In the genomic region with DNA sequence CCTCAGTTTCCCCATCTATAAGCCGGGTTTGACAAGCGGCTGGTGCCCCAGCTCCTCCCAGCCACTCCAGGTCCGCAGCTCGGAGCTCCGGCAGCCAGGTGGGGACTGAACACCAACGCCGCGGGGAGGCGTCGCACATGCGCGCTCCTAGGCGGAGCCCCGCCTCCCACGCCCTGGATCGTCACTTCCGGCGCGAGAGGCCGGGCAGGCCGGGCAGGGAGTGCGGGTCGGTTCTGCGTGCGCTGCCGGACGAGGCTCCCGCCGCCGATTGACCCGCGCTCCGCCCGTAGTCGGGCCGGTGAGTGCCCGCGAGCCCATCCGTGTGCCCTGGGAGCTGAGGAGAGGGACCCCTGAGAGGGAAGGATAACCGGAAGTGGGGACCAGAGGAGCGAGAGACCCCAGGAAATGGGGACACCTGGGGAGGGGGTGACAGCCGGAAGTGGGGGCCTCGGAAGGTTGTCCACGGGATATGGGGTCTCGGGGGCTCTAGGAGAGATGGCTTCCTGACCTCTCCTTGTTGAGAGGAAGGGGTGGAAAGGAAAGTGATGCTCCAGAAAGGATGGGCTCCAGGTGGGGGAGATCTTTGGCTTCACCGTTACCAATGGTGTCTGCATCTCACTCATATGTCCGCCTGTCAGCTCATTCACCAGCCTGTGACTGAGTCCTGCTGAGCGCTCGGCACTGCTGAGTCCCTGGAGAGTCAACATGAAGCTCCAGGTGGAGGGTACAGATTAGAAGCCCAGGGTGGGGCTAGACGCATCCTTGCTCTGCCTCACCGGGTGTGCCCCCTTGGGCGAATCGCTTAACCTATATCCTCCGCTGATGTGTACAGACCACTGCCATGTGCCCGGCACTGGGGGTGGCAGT, we compare ENCODE assay signal across 8 cellular contexts. TPM values are rescaled to one million over a fixed set of nuclear protein-coding genes. Genes with fewer than 3 reads are reported as not detected.
DNase-seq lines count a peak whose midpoint lies in the region; ATAC-seq lines count a peak whose summit lies in the region.

A gene with protein sequence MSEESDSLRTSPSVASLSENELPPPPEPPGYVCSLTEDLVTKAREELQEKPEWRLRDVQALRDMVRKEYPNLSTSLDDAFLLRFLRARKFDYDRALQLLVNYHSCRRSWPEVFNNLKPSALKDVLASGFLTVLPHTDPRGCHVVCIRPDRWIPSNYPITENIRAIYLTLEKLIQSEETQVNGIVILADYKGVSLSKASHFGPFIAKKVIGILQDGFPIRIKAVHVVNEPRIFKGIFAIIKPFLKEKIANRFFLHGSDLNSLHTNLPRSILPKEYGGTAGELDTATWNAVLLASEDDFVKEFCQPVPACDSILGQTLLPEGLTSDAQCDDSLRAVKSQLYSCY (plus strand): TSS at position 181 of the 867 bp plus-strand sequence. CDS start 4,126 bp downstream, outside the sequence.

- peak within 1 kb of the TSS; percentile 53 to 72 for H3K4me3 ChIP-seq in CD4-positive, alpha-beta memory T cell (ENCODE audit: low read length in 2 of 2)
- H3K4me3 ChIP-seq in ectodermal cell (ENCODE audit: insufficient read depth, low read depth, low read length), result peak within 1 kb of the TSS; percentile 72

- H3K27ac ChIP-seq in CD4-positive, alpha-beta memory T cell (ENCODE audit: low read depth, low read length), result peak within 1 kb of the TSS; percentile 95
- H3K27ac ChIP-seq in ectodermal cell (ENCODE audit: insufficient read depth, low read depth, low read length, poor library complexity, severe bottlenecking), result no peak within 1 kb of the TSS

- 2 to 3% methylated on average over 55 of the region's 55 CpGs for WGBS in ectodermal cell, 2 experiments

- peak; percentile 94 for ATAC-seq in GM19463 (IDR thresholded peaks at IDR 0.05; ENCODE audit: unreplicated experiment)
- ATAC-seq in activated CD8-positive, alpha-beta T cell treated with anti-CD3 and anti-CD28 coated beads, Interleukin-2, amount 10 ng/mL, durations not matched to agents 7 days and 5 days, result peak; percentile 100

- peaks cover 6% of the 10 kb centered on the region for H3K36me3 ChIP-seq in CD4-positive, alpha-beta memory T cell (ENCODE audit: insufficient read depth, low read length)
- H3K36me3 ChIP-seq in ectodermal cell (ENCODE audit: control insufficient read depth, insufficient read depth, low read length), result no peaks in the 10 kb centered on the region

- peaks cover 17% of the 10 kb centered on the region for H3K4me1 ChIP-seq in CD4-positive, alpha-beta memory T cell (ENCODE audit: insufficient read depth, low read length)
- peaks cover 6% of the 10 kb centered on the region for H3K4me1 ChIP-seq in ectodermal cell (ENCODE audit: control insufficient read depth, insufficient read depth, low read length)

- H3K9me3 Mint-ChIP-seq in CD4-positive, alpha-beta memory T cell, result no peaks in the 10 kb centered on the region
- H3K9me3 Mint-ChIP-seq in activated CD8-positive, alpha-beta T cell treated with anti-CD3 and anti-CD28 coated beads, Interleukin-2, amount 10 ng/mL, durations not matched to agents 7 days and 5 days (ENCODE audit: insufficient read depth), result no peaks in the 10 kb centered on the region

- CTCF ChIA-PET in CD4-positive, alpha-beta memory T cell (lab: Charles Lee; ENCODE audit: partially characterized antibody), result interaction anchor here (0.9 to 2.1 kb wide), 5 partner anchors 12 to 258 kb away, joined by 3 to 9 read pairs (median 5); a partner anchor contains a TSS
- CTCF ChIA-PET in activated CD8-positive, alpha-beta T cell treated with anti-CD3 and anti-CD28 coated beads, Interleukin-2, amount 10 ng/mL, durations not matched to agents 7 days and 5 days (lab: Charles Lee), result interaction anchor here (0.8 to 1.9 kb wide), 10 partner anchors 9 to 258 kb away, joined by 3 to 14 read pairs (median 4); no protein-coding TSS in a partner anchor

- H3K27ac Mint-ChIP-seq in CD4-positive, alpha-beta memory T cell, result peak within 1 kb of the TSS; percentile 92 to 99 (median 96)
- peak within 1 kb of the TSS; percentile 99 for H3K27ac Mint-ChIP-seq in activated CD8-positive, alpha-beta T cell treated with anti-CD3 and anti-CD28 coated beads, Interleukin-2, amount 10 ng/mL, durations not matched to agents 7 days and 5 days

- H3K27me3 Mint-ChIP-seq in CD4-positive, alpha-beta memory T cell, result no peaks in the 10 kb centered on the region
- peaks cover 2% of the 10 kb centered on the region for H3K27me3 Mint-ChIP-seq in activated CD8-positive, alpha-beta T cell treated with anti-CD3 and anti-CD28 coated beads, Interleukin-2, amount 10 ng/mL, durations not matched to agents 7 days and 5 days (ENCODE audit: low read depth)

- H3K9me3 ChIP-seq in CD4-positive, alpha-beta memory T cell (ENCODE audit: control insufficient read depth in 1 of 2, low read length in 2 of 2), result no peaks in the 10 kb centered on the region
- no peaks in the 10 kb centered on the region for H3K9me3 ChIP-seq in ectodermal cell (ENCODE audit: control insufficient read depth, low read length)

- POLR2A ChIA-PET in CD4-positive, alpha-beta memory T cell (lab: Charles Lee; ENCODE audit: partially characterized antibody), result interaction anchor here (0.6 to 1.9 kb wide), 20 partner anchors 9 to 390 kb away, joined by 3 to 27 read pairs (median 3); a partner anchor contains a TSS
- POLR2A ChIA-PET in activated CD8-positive, alpha-beta T cell treated with anti-CD3 and anti-CD28 coated beads, Interleukin-2, amount 10 ng/mL, durations not matched to agents 7 days and 5 days (lab: Charles Lee), result interaction anchor here (0.7 to 1.3 kb wide), 9 partner anchors 11 to 135 kb away, joined by 3 to 4 read pairs (median 3); no protein-coding TSS in a partner anchor

- intact Hi-C loops in CD4-positive, alpha-beta memory T cell (cut with micrococcal nuclease), result loop anchor here (2.0 to 5.0 kb wide), 2 partner anchors 47 to 264 kb away; a partner anchor contains a TSS

- H3K4me1 Mint-ChIP-seq in CD4-positive, alpha-beta memory T cell, result peaks cover 13 to 32% (median 25%) of the 10 kb centered on the region in 4 donors
- H3K4me1 Mint-ChIP-seq in activated CD8-positive, alpha-beta T cell treated with anti-CD3 and anti-CD28 coated beads, Interleukin-2, amount 10 ng/mL, durations not matched to agents 7 days and 5 days (ENCODE audit: low read depth), result peaks cover 20% of the 10 kb centered on the region

- H3K36me3 Mint-ChIP-seq in CD4-positive, alpha-beta memory T cell, result peaks cover 7 to 16% of the 10 kb centered on the region in 2 donors
- peaks cover 5% of the 10 kb centered on the region for H3K36me3 Mint-ChIP-seq in activated CD8-positive, alpha-beta T cell treated with anti-CD3 and anti-CD28 coated beads, Interleukin-2, amount 10 ng/mL, durations not matched to agents 7 days and 5 days (ENCODE audit: low read depth)

- peak within 1 kb of the TSS; percentile 88 to 94 (median 92) for H3K4me3 Mint-ChIP-seq in CD4-positive, alpha-beta memory T cell
- H3K4me3 Mint-ChIP-seq in activated CD8-positive, alpha-beta T cell treated with anti-CD3 and anti-CD28 coated beads, Interleukin-2, amount 10 ng/mL, durations not matched to agents 7 days and 5 days, result peak within 1 kb of the TSS; percentile 94

- peak; percentile 85 to 89 (median 89) for DNase-seq in CD4-positive, alpha-beta memory T cell
- peak; percentile 92 for DNase-seq in HK-2 (ENCODE audit: unreplicated experiment)
- peak; percentile 39 for DNase-seq in NCI-H82 treated with DMSO at 0.1 percent for 48 hours (lab: John Stamatoyannopoulos, UW; ENCODE audit: unreplicated experiment)
- peak; percentile 91 for DNase-seq in activated CD8-positive, alpha-beta T cell treated with anti-CD3 and anti-CD28 coated beads, Interleukin-2, amount 10 ng/mL, durations not matched to agents 7 days and 5 days
- peak; percentile 85 to 92 for DNase-seq in lung microvascular endothelial cell (ENCODE audit: low read depth in 2 of 2)
- peak; percentile 80 to 87 (median 85) for DNase-seq in stimulated activated CD4-positive, alpha-beta T cell treated with anti-CD3 and anti-CD28 coated beads, TNF-alpha, amount 100 ng/mL, for 4 hours (ENCODE audit: low read depth in 3 of 3)

- H3K27me3 ChIP-seq in CD4-positive, alpha-beta memory T cell (ENCODE audit: insufficient read depth, low read length), result no peaks in the 10 kb centered on the region
- H3K27me3 ChIP-seq in ectodermal cell (ENCODE audit: control insufficient read depth, insufficient read depth, low read length, poor library complexity, severe bottlenecking), result no peaks in the 10 kb centered on the region

RNA-seq across cellular contexts. Expression of the gene that starts here (rescaled TPM):
- total RNA-seq in CD4-positive, alpha-beta memory T cell, result 10 to 100 TPM; 17.5 to 18.9 TPM
- 10 to 100 TPM in 1 of 2 donors, 1 to 10 TPM in 1; 5.7 to 12.3 TPM for polyA plus RNA-seq in CD4-positive, alpha-beta memory T cell
- 10 to 100 TPM; 18.0 to 18.4 TPM for total RNA-seq in activated CD8-positive, alpha-beta T cell treated with anti-CD3 and anti-CD28 coated beads, Interleukin-2, amount 10 ng/mL, durations not matched to agents 7 days and 5 days
- polyA plus RNA-seq in ectodermal cell (2013, experiment 1 of 4), result 15.4 TPM
- polyA plus RNA-seq in ectodermal cell (2013, experiment 2 of 4), result 19.6 TPM
- 11.5 TPM for polyA plus RNA-seq in ectodermal cell (2013, experiment 3 of 4)
- polyA plus RNA-seq in ectodermal cell (2013, experiment 4 of 4), result 11.6 TPM
- total RNA-seq in lung microvascular endothelial cell, result 2.6 and 2.8 TPM in 2 replicates

Comparison
In these comparisons a context has a peak if more than half of its experiments do, and no peak if none do; other contexts are left out.
1. DNase-seq: peak in every context shown above with its lines; median percentile 92 in HK-2; 91 in activated CD8-positive, alpha-beta T cell treated with anti-CD3 and anti-CD28 coated beads, Interleukin-2, amount 10 ng/mL, durations not matched to agents 7 days and 5 days; 89 in CD4-positive, alpha-beta memory T cell; 88 in lung microvascular endothelial cell; 85 in stimulated activated CD4-positive, alpha-beta T cell treated with anti-CD3 and anti-CD28 coated beads, TNF-alpha, amount 100 ng/mL, for 4 hours; 39 in NCI-H82 treated with DMSO at 0.1 percent for 48 hours.